34 cellular contexts compared by ENCODE assay signal in genomic region chr5:87382224-87382623, GRCh38.
"Had no signal": no experiment of that assay in that cellular context is flagged by ENCODE, and none has a peak within 500 bp of the region (broad histone marks: within the 10 kb centered on the region; RNA-seq: fewer than 3 reads in every experiment).

No MANE protein-coding gene starts in this region.

- H3K27me3 ChIP-seq: adrenal gland, body of pancreas, breast epithelium, Peyer's patch had no signal

- DNase-seq: activated B cell treated with CpG ODN at 0.5 μM for 24 hours; activated CD4-positive, alpha-beta memory T cell treated with anti-CD3 and anti-CD28 coated beads for 36 hours; activated CD4-positive, alpha-beta T cell treated with anti-CD3 and anti-CD28 coated beads for 4 hours; activated CD4-positive, alpha-beta T cell treated with anti-CD3 and anti-CD28 coated beads, Interleukin-2, amount 50 U/mL, for 1 hour; activated CD4-positive, CD25-positive, alpha-beta regulatory T cell treated with anti-CD3 and anti-CD28 coated beads, Interleukin-2, amount 50 U/mL, for 72 hours; activated CD8-positive, alpha-beta memory T cell treated with anti-CD3 and anti-CD28 coated beads, Interleukin-2, amount 50 U/mL, for 4 hours; activated gamma-delta T cell treated with Interleukin-2 at 50 U/mL for 16 hours; activated naive CD4-positive, alpha-beta T cell treated with anti-CD3 and anti-CD28 coated beads for 36 hours; activated T-cell treated with anti-CD3 and anti-CD28 coated beads for 4 hours; activated T-cell treated with anti-CD3 and anti-CD28 coated beads, Interleukin-2, amount 50 U/mL, for 4 hours; adrenal gland; body of pancreas; NCI-H1048; NCI-H1436 treated with DMSO at 0.1 percent for 48 hours; NCI-H187; NCI-H2029 treated with DMSO at 0.1 percent for 48 hours; NCI-H2107; NCI-H2171; NCI-H510A; NCI-H526; NCI-H748 treated with DMSO at 0.1 percent for 48 hours; NK-92 treated with Interleukin-12 subunit alpha and Interleukin-12 subunit beta, amount 100 ng/mL, for 24 hours; PC-3; Peyer's patch; RPMI8226; SHP77 treated with DMSO at 0.1 percent for 48 hours; T-cell; T-helper 2 cell; T-helper 9 cell had no signal

- H3K27me3 Mint-ChIP-seq: activated B cell treated with CpG ODN at 0.5 μM for 24 hours; activated CD4-positive, alpha-beta memory T cell treated with anti-CD3 and anti-CD28 coated beads for 36 hours; T-cell had no signal

- H3K27ac Mint-ChIP-seq: activated B cell treated with CpG ODN at 0.5 μM for 24 hours; activated CD4-positive, alpha-beta memory T cell treated with anti-CD3 and anti-CD28 coated beads for 36 hours; activated naive CD4-positive, alpha-beta T cell treated with anti-CD3 and anti-CD28 coated beads for 36 hours; activated naive CD4-positive, alpha-beta T cell treated with anti-CD3 and anti-CD28 coated beads, Interleukin-2, amount 50 U/mL, for 72 hours; activated T-helper 1 cell treated with anti-CD3 and anti-CD28 coated beads, Interleukin-12 subunit alpha, Interleukin-12 subunit beta, Interleukin-2, Interleukin-4 antibody, amounts not matched to agents 30 ng/mL and 10 ng/mL and 1 ng/mL, durations not matched to agents 14 hours and 24 hours and 36 hours had no signal

- H3K9me3 ChIP-seq: adrenal gland, body of pancreas, breast epithelium, Peyer's patch had no signal

- H3K4me3 Mint-ChIP-seq: activated B cell treated with CpG ODN at 0.5 μM for 24 hours; activated CD4-positive, alpha-beta memory T cell treated with anti-CD3 and anti-CD28 coated beads for 36 hours; activated naive CD4-positive, alpha-beta T cell treated with anti-CD3 and anti-CD28 coated beads for 36 hours; activated T-cell treated with anti-CD3 and anti-CD28 coated beads, Interleukin-2, amount 50 U/mL, for 4 hours; activated T-helper 1 cell treated with anti-CD3 and anti-CD28 coated beads, Interleukin-12 subunit alpha, Interleukin-12 subunit beta, Interleukin-2, Interleukin-4 antibody, amounts not matched to agents 30 ng/mL and 10 ng/mL and 1 ng/mL, durations not matched to agents 14 hours and 24 hours and 36 hours; T-cell had no signal

- H3K4me3 ChIP-seq: adrenal gland, body of pancreas, breast epithelium, Peyer's patch had no signal

- ATAC-seq: activated naive CD4-positive, alpha-beta T cell treated with anti-CD3 and anti-CD28 coated beads, Interleukin-2, amount 50 U/mL, for 72 hours; activated T-cell treated with anti-CD3 and anti-CD28 coated beads, Interleukin-2, amount 50 U/mL, for 4 hours; body of pancreas; SK-N-SH treated with all-trans-retinoic acid at 6 μM for 48 hours; T-cell had no signal

- H3K4me1 Mint-ChIP-seq: activated B cell treated with CpG ODN at 0.5 μM for 24 hours had no signal

- H3K4me1 ChIP-seq: adrenal gland, body of pancreas, breast epithelium, Peyer's patch had no signal

- H3K27ac ChIP-seq: adrenal gland, body of pancreas, breast epithelium, Peyer's patch, VCaP had no signal
